Comparison of ENCODE assay signal across 14 cellular contexts in genomic region chr16:85346404-85347212, GRCh38.
A peak's percentile ranks its signal among the peaks of the same experiment; 100 is the strongest.
DNase-seq lines count a peak whose midpoint lies in the region; ATAC-seq, FAIRE-seq and TF ChIP-seq lines count a peak whose summit lies in the region.
"Had no signal": no experiment of that assay in that cellular context is flagged by ENCODE, and none has a peak within 500 bp of the region (broad histone marks: within the 10 kb centered on the region; RNA-seq: fewer than 3 reads in every experiment).

No MANE protein-coding gene starts in this region.

- in situ Hi-C loops in K562 (cut with MboI), result no loop called here

- H3K4me2 ChIP-seq in K562 (ENCODE audit: insufficient read depth, low read length) (no peak overlapping the region), osteoblast (ENCODE audit: insufficient read depth, low read length) (no peak overlapping the region)
- H3K4me2 ChIP-seq: BLaER1 had no signal

- H3K27ac ChIP-seq in K562 (ENCODE audit: extremely low read depth, low read depth, low read length) (no peak overlapping the region; the same call in 2 of the 3 replicates), osteoblast (ENCODE audit: low read depth, low read length) (no peak overlapping the region)
- H3K27ac ChIP-seq: 22Rv1, BLaER1, GM23248 had no signal

- CTCF ChIA-PET in K562 (lab: Yijun Ruan, JAX; ENCODE audit: low intra/inter-chr PET ratio), result interaction anchor here (0.7 to 2.2 kb wide), 7 partner anchors 9 to 270 kb away, joined by 3 to 16 read pairs (median 4); no protein-coding TSS in a partner anchor

- BruUV-seq in K562 (replicated peaks; lab: Mats Ljungman, UMichigan), result no TSS peak

- TF ChIP-seq CTCF in K562 (IDR thresholded peaks at IDR 0.05 in 2 of 3, conservative IDR thresholded peaks at IDR 0.05 in 1 of 3; ENCODE audit: insufficient read depth in 2 of 3, low read depth in 1 of 3, low read length in 3 of 3), result no peak
- no peak for TF ChIP-seq CTCF in osteoblast (IDR thresholded peaks at IDR 0.05; ENCODE audit: extremely low read depth, low read depth, low read length)
- TF ChIP-seq CTCF in GM10266 (IDR thresholded peaks at IDR 0.05; ENCODE audit: control insufficient read depth, insufficient read depth, low read depth, missing control alignments), result no peak

- H3K27ac Mint-ChIP-seq in activated naive CD4-positive, alpha-beta T cell treated with anti-CD3 and anti-CD28 coated beads, Interleukin-2, amount 50 U/mL, for 24 hours, result peak overlapping the region; percentile 19

- no peak overlapping the region for H3K9ac ChIP-seq in K562 (ENCODE audit: insufficient read depth in 1 of 2, low read depth in 2 of 2, low read length in 2 of 2)
- H3K9ac ChIP-seq: BLaER1, GM23248 had no signal

- no peak overlapping the region for H2AFZ ChIP-seq in K562 (ENCODE audit: low read depth, low read length)
- H2AFZ ChIP-seq in osteoblast (ENCODE audit: low read length), result no peak overlapping the region
- H2AFZ ChIP-seq: GM23248 had no signal

- H3K9me3 ChIP-seq in K562 (replicated peaks; ENCODE audit: control insufficient read depth, insufficient read depth, low read depth, low read length) (no peaks in the 10 kb centered on the region), osteoblast (ENCODE audit: low read depth, low read length) (no peaks in the 10 kb centered on the region)
- H3K9me3 ChIP-seq: BLaER1, Caco-2 had no signal

- H3K27me3 ChIP-seq in K562 (ENCODE audit: control insufficient read depth in 2 of 2, insufficient read depth in 2 of 2, low read length in 2 of 2) (no peaks in the 10 kb centered on the region; a peak in 1 of 5 replicates), osteoblast (ENCODE audit: insufficient read depth, low read length) (no peaks in the 10 kb centered on the region)
- H3K27me3 ChIP-seq: BLaER1 had no signal

- no peak for DNase-seq in activated naive CD4-positive, alpha-beta T cell (lab: John Stamatoyannopoulos, UW)
- DNase-seq in K562 (ENCODE audit: extremely low read depth in 1 of 4, low spot score in 3 of 4), result no peak
- DNase-seq in osteoblast (ENCODE audit: insufficient read length, low spot score, missing footprints), result peak; percentile 65
- DNase-seq in activated CD8-positive, alpha-beta memory T cell treated with anti-CD3 and anti-CD28 coated beads, Interleukin-2, amount 50 U/mL, for 48 hours, result no peak
- no peak for DNase-seq in GM10266 (ENCODE audit: extremely low spot score)
- DNase-seq: Caco-2; CD8-positive, alpha-beta memory T cell had no signal

- H3K79me2 ChIP-seq in K562 (ENCODE audit: control insufficient read depth, insufficient read depth, low read length) (no peaks in the 10 kb centered on the region), osteoblast (ENCODE audit: insufficient read depth, low read length) (peaks cover 2% of the 10 kb centered on the region)

- no peaks in the 10 kb centered on the region for H3K27me3 Mint-ChIP-seq in activated naive CD4-positive, alpha-beta T cell treated with anti-CD3 and anti-CD28 coated beads, Interleukin-2, amount 50 U/mL, for 24 hours

- H4K20me1 ChIP-seq in K562 (replicated peaks; ENCODE audit: control insufficient read depth, insufficient read depth, low read length), result peaks cover 9% of the 10 kb centered on the region; the same call in 1 of the 2 replicates
- H4K20me1 ChIP-seq in osteoblast (ENCODE audit: insufficient read depth, low read length), result peaks cover 36% of the 10 kb centered on the region
- H4K20me1 ChIP-seq: BLaER1 had no signal

- TF ChIP-seq RAD21 in K562 (CRISPR knock-in tag; conservative IDR thresholded peaks at IDR 0.05 in 1 of 2, IDR thresholded peaks at IDR 0.05 in 1 of 2), result no peak

- H3K4me3 Mint-ChIP-seq in activated naive CD4-positive, alpha-beta T cell treated with anti-CD3 and anti-CD28 coated beads, Interleukin-2, amount 50 U/mL, for 24 hours, result no peak overlapping the region
- H3K4me3 Mint-ChIP-seq: CD8-positive, alpha-beta memory T cell had no signal

- TF ChIP-seq POLR2A in K562 (conservative IDR thresholded peaks at IDR 0.05), result no peak

- peak; percentile 47 for ATAC-seq in K562
- ATAC-seq in esophagus mucosa, result peak; percentile 2
- ATAC-seq in HG02642 (IDR thresholded peaks at IDR 0.05; ENCODE audit: poor library complexity, unreplicated experiment), result no peak

- no peaks in the 10 kb centered on the region for H3K9me1 ChIP-seq in K562 (ENCODE audit: control insufficient read depth, insufficient read depth, low read length)

- H3K36me3 ChIP-seq in K562 (ENCODE audit: control insufficient read depth, insufficient read depth, low read length), result no peaks in the 10 kb centered on the region
- H3K36me3 ChIP-seq in osteoblast (ENCODE audit: insufficient read depth, low read length), result no peaks in the 10 kb centered on the region
- H3K36me3 ChIP-seq: BLaER1 had no signal

- WGBS in K562 (ENCODE audit: insufficient coverage, low coverage, missing lambda C conversion rate), result 41% methylated on average over 12 of the region's 12 CpGs

- H3K4me3 ChIP-seq in K562, result no peak overlapping the region
- no peak overlapping the region for H3K4me3 ChIP-seq in osteoblast (ENCODE audit: insufficient read depth, low read length)
- H3K4me3 ChIP-seq: BLaER1, GM23248 had no signal

- intact Hi-C loops in K562 (cut with micrococcal nuclease), result loop anchor here (5.0 kb wide), 1 partner anchor 44 kb away; no protein-coding TSS in a partner anchor

- H3K4me1 ChIP-seq in K562 (replicated peaks in 1 of 2; ENCODE audit: control insufficient read depth in 2 of 2, insufficient read depth in 2 of 2, low read length in 2 of 2) (peaks cover 8 to 53% of the 10 kb centered on the region in 2 experiments), osteoblast (ENCODE audit: insufficient read depth, low read length) (peaks cover 6% of the 10 kb centered on the region)
- H3K4me1 ChIP-seq: Caco-2 had no signal

- H3K9me3 Mint-ChIP-seq in activated naive CD4-positive, alpha-beta T cell treated with anti-CD3 and anti-CD28 coated beads, Interleukin-2, amount 50 U/mL, for 24 hours, result no peaks in the 10 kb centered on the region

- POLR2A ChIA-PET in K562 (lab: Yijun Ruan, JAX), result interaction anchor here (1.0 to 1.9 kb wide), 3 partner anchors 9 to 145 kb away, joined by 3 to 8 read pairs (median 3); no protein-coding TSS in a partner anchor

- no peak for TF ChIP-seq EP300 in K562 (IDR thresholded peaks at IDR 0.05; ENCODE audit: low read length)

- H3K4me1 Mint-ChIP-seq in activated naive CD4-positive, alpha-beta T cell treated with anti-CD3 and anti-CD28 coated beads, Interleukin-2, amount 50 U/mL, for 24 hours, result no peaks in the 10 kb centered on the region
- H3K4me1 Mint-ChIP-seq: CD8-positive, alpha-beta memory T cell had no signal

- no peak for FAIRE-seq in K562 (lab: Jason Lieb, UNC)
- FAIRE-seq: GM18507 had no signal

- no peaks in the 10 kb centered on the region for H3K36me3 Mint-ChIP-seq in activated naive CD4-positive, alpha-beta T cell treated with anti-CD3 and anti-CD28 coated beads, Interleukin-2, amount 50 U/mL, for 24 hours
- H3K36me3 Mint-ChIP-seq: CD8-positive, alpha-beta memory T cell had no signal

TF ChIP-seq in K562, 482 proteins besides CTCF, POLR2A, EP300 and RAD21 (continues in another document):
- TF ChIP-seq GABPB2 (CRISPR knock-in tag; conservative IDR thresholded peaks at IDR 0.05) (no peak), TEAD4 (IDR thresholded peaks at IDR 0.05; ENCODE audit: low read length) (no peak), TEAD4 (CRISPR knock-in tag; IDR thresholded peaks at IDR 0.05; ENCODE audit: borderline replicate concordance) (no peak)
